Comparison of ENCODE assay signal across 7 cellular contexts in genomic region chr14:65949711-65950516, GRCh38.
A peak's percentile ranks its signal among the peaks of the same experiment; 100 is the strongest.
DNase-seq lines count a peak whose midpoint lies in the region; ATAC-seq, FAIRE-seq and TF ChIP-seq lines count a peak whose summit lies in the region.

No MANE protein-coding gene starts in this region.

- H3K9me3 ChIP-seq in H1 (ENCODE audit: insufficient read depth in 2 of 2, low read depth in 1 of 2, low read length in 1 of 2) = no peaks in the 10 kb centered on the region
- H3K9me3 ChIP-seq in Karpas-422 (ENCODE audit: low read length) = no peaks in the 10 kb centered on the region

- H3K14ac ChIP-seq in H1 (ENCODE audit: insufficient read length) = no peak overlapping the region

- no peaks in the 10 kb centered on the region for H3K79me1 ChIP-seq in H1 (ENCODE audit: low read depth, low read length)

- no peak overlapping the region for H4K5ac ChIP-seq in H1 (ENCODE audit: insufficient read length, low read depth, low read length)

- WGBS in H1 (ENCODE audit: extremely low coverage in 1 of 2, insufficient coverage in 1 of 2, insufficient read length in 1 of 2, insufficient replicate concordance in 2 of 2, low coverage in 1 of 2, low lambda C conversion rate in 2 of 2, missing lambda C conversion rate in 1 of 2), 2 experiments = 86% methylated on average over 4 of the region's 4 CpGs; no CpG with 5 or more reads in 1 of the 2 experiments

- TF ChIP-seq POLR2A in H1 (IDR thresholded peaks at IDR 0.05; ENCODE audit: control extremely low read depth in 1 of 2, low read depth in 2 of 2, low read length in 2 of 2) = no peak

- ATAC-seq in GM18861 (IDR thresholded peaks at IDR 0.05; ENCODE audit: unreplicated experiment) (peak; percentile 65), HG03139 (IDR thresholded peaks at IDR 0.05; ENCODE audit: unreplicated experiment) (peak; percentile 58)

- H3K79me2 ChIP-seq in H1 (ENCODE audit: control insufficient read depth in 1 of 2, insufficient read depth in 2 of 2, low read length in 2 of 2) = no peaks in the 10 kb centered on the region
- H3K79me2 ChIP-seq in Karpas-422 (ENCODE audit: low read length) = no peaks in the 10 kb centered on the region

- H3K27me3 ChIP-seq in H1 (replicated peaks in 1 of 4; ENCODE audit: control insufficient read depth in 3 of 4, extremely low read depth in 1 of 4, insufficient read depth in 3 of 4, low read length in 3 of 4) (no peaks in the 10 kb centered on the region), Karpas-422 (ENCODE audit: low read length) (peaks cover 2% of the 10 kb centered on the region; the same call in 1 of the 2 replicates)

- H2BK20ac ChIP-seq in H1 (ENCODE audit: low read length) = no peak overlapping the region

- H2AFZ ChIP-seq in H1 (ENCODE audit: low read length) (no peak overlapping the region), Karpas-422 (ENCODE audit: low read length) (no peak overlapping the region)

- no peak overlapping the region for H3K27ac ChIP-seq in H1 (ENCODE audit: low read depth, low read length)
- no peak overlapping the region for H3K27ac ChIP-seq in Karpas-422 (ENCODE audit: low read length)

- H3K23me2 ChIP-seq in H1 (ENCODE audit: low read depth, low read length) = no peaks in the 10 kb centered on the region

- H3K4ac ChIP-seq in H1 (replicated peaks; ENCODE audit: insufficient read length, low read depth, low read length) = peak overlapping the region; percentile 27

- TF ChIP-seq EP300 in H1 (IDR thresholded peaks at IDR 0.05; ENCODE audit: borderline replicate concordance in 1 of 2, low read depth in 2 of 2, low read length in 2 of 2) = no peak

- H3K4me1 ChIP-seq in H1 (replicated peaks in 1 of 4; ENCODE audit: control insufficient read depth in 3 of 4, insufficient read depth in 4 of 4, low read length in 3 of 4) (peaks cover 0 to 2% (median 0%) of the 10 kb centered on the region in 4 experiments; a peak in 3 of 7 replicates), Karpas-422 (ENCODE audit: low read length) (peaks cover 30% of the 10 kb centered on the region)

- H2BK15ac ChIP-seq in H1 (ENCODE audit: low read length) = no peak overlapping the region

- no peak overlapping the region for H3K56ac ChIP-seq in H1 (replicated peaks; ENCODE audit: insufficient read length, low read depth, low read length)

- H2BK12ac ChIP-seq in H1 (ENCODE audit: low read depth, low read length) = no peak overlapping the region

- no peak overlapping the region for H3K9ac ChIP-seq in H1 (replicated peaks in 1 of 4; ENCODE audit: extremely low read depth in 1 of 4, low read depth in 3 of 4, low read length in 3 of 4)
- H3K9ac ChIP-seq in Karpas-422 (ENCODE audit: low read length) = no peak overlapping the region

- no peak for FAIRE-seq in H1 (lab: Jason Lieb, UNC)

- no peak for TF ChIP-seq CTCF in H1 (IDR thresholded peaks at IDR 0.05; ENCODE audit: control extremely low read depth in 1 of 3, insufficient read depth in 1 of 3, low read depth in 1 of 3, low read length in 3 of 3)

- H3K36me3 ChIP-seq in H1 (ENCODE audit: control insufficient read depth in 2 of 4, insufficient read depth in 4 of 4, low read length in 3 of 4) (no peaks in the 10 kb centered on the region), Karpas-422 (ENCODE audit: insufficient read depth, low read length) (no peaks in the 10 kb centered on the region)

- H2BK5ac ChIP-seq in H1 (ENCODE audit: low read depth, low read length) = no peak overlapping the region

- H3K4me2 ChIP-seq in H1 (ENCODE audit: insufficient read depth in 1 of 2, low read depth in 2 of 2, low read length in 2 of 2) (no peak overlapping the region), Karpas-422 (ENCODE audit: low read depth, low read length, poor library complexity, severe bottlenecking) (no peak overlapping the region)

- no peak overlapping the region for H3K23ac ChIP-seq in H1 (ENCODE audit: insufficient read length)

- H2BK120ac ChIP-seq in H1 (replicated peaks; ENCODE audit: low read depth, low read length) = peak overlapping the region; percentile 13

- H4K20me1 ChIP-seq in H1 (replicated peaks in 1 of 2; ENCODE audit: control insufficient read depth in 1 of 2, insufficient read depth in 2 of 2, low read length in 2 of 2) (no peaks in the 10 kb centered on the region), Karpas-422 (ENCODE audit: insufficient read depth, low read depth, low read length) (no peaks in the 10 kb centered on the region)

- no peak for TF ChIP-seq RAD21 in H1 (IDR thresholded peaks at IDR 0.05 in 1 of 2, conservative IDR thresholded peaks at IDR 0.05 in 1 of 2; ENCODE audit: low read depth in 2 of 2, low read length in 2 of 2)

- H3K4me3 ChIP-seq in H1 (ENCODE audit: extremely low read depth in 1 of 4, insufficient read depth in 2 of 4, low read depth in 3 of 4, low read length in 4 of 4) (no peak overlapping the region), Karpas-422 (ENCODE audit: low read length) (no peak overlapping the region)

- CTCF ChIA-PET in H1 (lab: Charles Lee; ENCODE audit: partially characterized antibody) = interaction anchor here (0.6 to 5.7 kb wide), 5 partner anchors 9 to 410 kb away, joined by 3 to 62 read pairs (median 6); no protein-coding TSS in a partner anchor

- POLR2A ChIA-PET in H1 (lab: Charles Lee; ENCODE audit: partially characterized antibody) = interaction anchor here (0.9 kb wide), 1 partner anchor 9 kb away, joined by 3 read pairs; no protein-coding TSS in a partner anchor

- H4K8ac ChIP-seq in H1 (ENCODE audit: extremely low read depth, insufficient read depth, low read length) = no peak overlapping the region

- H2AK5ac ChIP-seq in H1 (ENCODE audit: low read depth, low read length) = no peak overlapping the region

- DNase-seq in SW480 (ENCODE audit: low spot score) = peak; percentile 39
- DNase-seq in H1 (ENCODE audit: low read depth in 1 of 2, low spot score in 2 of 2) = no peak
- peak in 2 of 3 donors; percentile 34 to 47 for DNase-seq in stimulated activated CD4-positive, alpha-beta T cell treated with anti-CD3 and anti-CD28 coated beads, TNF-alpha, amount 100 ng/mL, for 48 hours (ENCODE audit: low read depth in 3 of 3)
- DNase-seq in amygdala (lab: John Stamatoyannopoulos, UW) = no peak
- DNase-seq in Karpas-422 = no peak

- no peaks in the 10 kb centered on the region for H3K9me2 ChIP-seq in Karpas-422 (replicated peaks; ENCODE audit: insufficient read depth, low read length)

- H4K91ac ChIP-seq in H1 (replicated peaks; ENCODE audit: insufficient read length, low read length) = peak overlapping the region; percentile 32

- no peak overlapping the region for H3K18ac ChIP-seq in H1 (ENCODE audit: extremely low read depth, low read length)

TF ChIP-seq in H1, 55 proteins besides CTCF, POLR2A, EP300 and RAD21:
- TF ChIP-seq YY1 (IDR thresholded peaks at IDR 0.05; ENCODE audit: low read depth, low read length) = no peak

Comparison
In these comparisons a context has a peak if more than half of its experiments do, and no peak if none do; other contexts are left out.
1. DNase-seq: peak in SW480 (single experiment) and stimulated activated CD4-positive, alpha-beta T cell treated with anti-CD3 and anti-CD28 coated beads, TNF-alpha, amount 100 ng/mL, for 48 hours (2 of 3); none in H1 (0 of 2), amygdala (0 of 56) and Karpas-422 (single experiment).